ENCODE assay signal across 1 cellular context in the genomic region with DNA sequence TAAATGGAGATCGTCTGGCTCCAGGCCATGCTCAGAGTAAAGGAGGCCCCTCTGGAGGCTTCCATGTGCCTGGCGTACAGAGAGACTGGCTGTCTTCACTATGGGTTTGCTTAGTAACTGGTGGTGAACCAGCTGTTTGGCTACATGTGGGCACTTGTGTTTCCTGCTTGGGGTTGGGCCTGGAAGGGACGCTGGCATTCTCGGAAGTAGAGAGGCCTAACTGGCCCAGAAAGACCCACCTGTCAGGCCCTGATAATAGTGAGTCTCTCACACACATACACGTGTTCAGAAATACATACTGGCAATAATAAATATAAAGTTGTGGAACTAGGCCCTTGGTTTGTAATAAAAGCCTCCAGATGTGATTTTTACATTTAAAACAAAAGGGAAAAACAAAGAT.
TF ChIP-seq lines count a peak whose summit lies in the region.

No MANE protein-coding gene starts in this region.

TF ChIP-seq in HepG2, 621 proteins besides CTCF, POLR2A, EP300 and RAD21:
- TF ChIP-seq, protein P1, sequence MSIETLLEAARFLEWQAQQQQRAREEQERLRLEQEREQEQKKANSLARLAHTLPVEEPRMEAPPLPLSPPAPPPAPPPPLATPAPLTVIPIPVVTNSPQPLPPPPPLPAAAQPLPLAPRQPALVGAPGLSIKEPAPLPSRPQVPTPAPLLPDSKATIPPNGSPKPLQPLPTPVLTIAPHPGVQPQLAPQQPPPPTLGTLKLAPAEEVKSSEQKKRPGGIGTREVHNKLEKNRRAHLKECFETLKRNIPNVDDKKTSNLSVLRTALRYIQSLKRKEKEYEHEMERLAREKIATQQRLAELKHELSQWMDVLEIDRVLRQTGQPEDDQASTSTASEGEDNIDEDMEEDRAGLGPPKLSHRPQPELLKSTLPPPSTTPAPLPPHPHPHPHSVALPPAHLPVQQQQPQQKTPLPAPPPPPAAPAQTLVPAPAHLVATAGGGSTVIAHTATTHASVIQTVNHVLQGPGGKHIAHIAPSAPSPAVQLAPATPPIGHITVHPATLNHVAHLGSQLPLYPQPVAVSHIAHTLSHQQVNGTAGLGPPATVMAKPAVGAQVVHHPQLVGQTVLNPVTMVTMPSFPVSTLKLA (IDR thresholded peaks at IDR 0.05): peak; percentile 57
- no peak for TF ChIP-seq ATAD3A (CRISPR knock-in tag; IDR thresholded peaks at IDR 0.05)
